In genomic region chr3:80770106-80771079, GRCh38 we compare ENCODE assay signal across 13 cellular contexts.
A peak's percentile ranks its signal among the peaks of the same experiment; 100 is the strongest.
DNase-seq lines count a peak whose midpoint lies in the region; ATAC-seq and TF ChIP-seq lines count a peak whose summit lies in the region.
"Had no signal": no experiment of that assay in that cellular context is flagged by ENCODE, and none has a peak within 500 bp of the region (broad histone marks: within the 10 kb centered on the region; RNA-seq: fewer than 3 reads in every experiment).

No MANE protein-coding gene starts in this region.

- peaks cover 4% of the 10 kb centered on the region for H3K27me3 Mint-ChIP-seq in endothelial cell (ENCODE audit: unreplicated experiment)
- H3K27me3 Mint-ChIP-seq: activated CD8-positive, alpha-beta T cell treated with anti-CD3 and anti-CD28 coated beads for 36 hours had no signal

- in situ Hi-C loops in GM18951 (cut with MboI; ENCODE audit: low sequenced_read_pairs, unreplicated experiment): no loop called here

- peaks cover 3% of the 10 kb centered on the region for H3K4me1 Mint-ChIP-seq in endothelial cell (ENCODE audit: unreplicated experiment)

- no peak for TF ChIP-seq CTCF in endothelial cell (IDR thresholded peaks at IDR 0.05; ENCODE audit: unreplicated experiment)

- H3K9me3 Mint-ChIP-seq in endothelial cell (ENCODE audit: unreplicated experiment): no peaks in the 10 kb centered on the region

- peak; percentile 61 for TF ChIP-seq POLR2A in GM18951 (IDR thresholded peaks at IDR 0.05; ENCODE audit: extremely low read depth, insufficient read depth, insufficient read length)

- peak overlapping the region; percentile 52 for H3K27ac Mint-ChIP-seq in endothelial cell (ENCODE audit: unreplicated experiment)
- H3K27ac Mint-ChIP-seq: activated CD8-positive, alpha-beta T cell treated with anti-CD3 and anti-CD28 coated beads for 36 hours had no signal

- DNase-seq in NCI-H748 treated with DMSO at 0.1 percent for 48 hours (lab: John Stamatoyannopoulos, UW) (peak; percentile 29), endothelial cell (ENCODE audit: low spot score) (peak; percentile 14), renal cortical epithelial cell (ENCODE audit: low read depth) (peak; percentile 6), NCI-H82 treated with DMSO at 0.1 percent for 48 hours (lab: John Stamatoyannopoulos, UW; ENCODE audit: unreplicated experiment) (no peak)
- no peak for DNase-seq in stimulated activated naive CD4-positive, alpha-beta T cell treated with Interleukin-2 at 50 U/mL for 16 hours (lab: John Stamatoyannopoulos, UW)
- DNase-seq: activated CD8-positive, alpha-beta T cell treated with anti-CD3 and anti-CD28 coated beads for 36 hours; DMS79; kidney; NCI-H446 treated with DMSO at 0.1 percent for 48 hours; occipital lobe; stimulated activated CD4-positive, alpha-beta T cell treated with anti-CD3 and anti-CD28 coated beads, Interleukin-4, amount 100 ng/mL, for 1 hour had no signal

- peak overlapping the region; percentile 94 for H3K4me3 Mint-ChIP-seq in endothelial cell (ENCODE audit: unreplicated experiment)
- H3K4me3 Mint-ChIP-seq: activated CD8-positive, alpha-beta T cell treated with anti-CD3 and anti-CD28 coated beads for 36 hours had no signal

- H3K36me3 Mint-ChIP-seq in endothelial cell (ENCODE audit: low read depth, unreplicated experiment): no peaks in the 10 kb centered on the region

- ATAC-seq in GM18498 (IDR thresholded peaks at IDR 0.05; ENCODE audit: unreplicated experiment): no peak
- ATAC-seq: activated CD8-positive, alpha-beta T cell treated with anti-CD3 and anti-CD28 coated beads for 36 hours had no signal

Comparison
In these comparisons a context has a peak if more than half of its experiments do, and no peak if none do; other contexts are left out.
1. DNase-seq: peak in NCI-H748 treated with DMSO at 0.1 percent for 48 hours (single experiment), endothelial cell (single experiment) and renal cortical epithelial cell (single experiment); none in stimulated activated naive CD4-positive, alpha-beta T cell treated with Interleukin-2 at 50 U/mL for 16 hours (single experiment) and NCI-H82 treated with DMSO at 0.1 percent for 48 hours (single experiment).